Comparison of ENCODE assay signal across 24 cellular contexts in the genomic region with DNA sequence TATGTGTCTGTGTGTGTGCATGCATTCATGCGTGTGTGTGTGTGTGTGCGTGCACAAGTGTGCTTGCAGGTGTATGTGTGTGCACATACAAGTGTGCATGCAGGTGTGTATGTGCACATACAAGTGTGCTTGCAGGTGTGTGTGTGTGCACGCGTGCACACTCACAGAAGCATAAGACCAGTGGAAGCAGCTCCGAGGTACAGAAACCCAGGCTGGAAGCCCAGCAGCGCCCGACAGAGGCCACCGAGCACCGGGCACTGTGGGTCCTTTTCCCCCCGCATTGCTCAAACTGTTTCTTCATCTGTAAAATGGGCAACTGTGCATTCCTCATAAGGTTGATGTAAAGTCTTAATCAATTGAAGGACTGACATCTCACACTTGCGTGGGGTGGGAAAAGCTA.
"Had no signal": no experiment of that assay in that cellular context is flagged by ENCODE, and none has a peak within 500 bp of the region (broad histone marks: within the 10 kb centered on the region; RNA-seq: fewer than 3 reads in every experiment).

No MANE protein-coding gene starts in this region.

- FAIRE-seq: astrocyte, bronchial epithelial cell had no signal

- H3K36me3 ChIP-seq: brain microvascular endothelial cell, esophagus muscularis mucosa, gastroesophageal sphincter had no signal

- H3K4me3 ChIP-seq: coronary artery, dorsolateral prefrontal cortex, esophagus muscularis mucosa, gastroesophageal sphincter had no signal

- DNase-seq: activated CD4-positive, alpha-beta memory T cell treated with anti-CD3 and anti-CD28 coated beads for 36 hours; activated CD4-positive, alpha-beta T cell treated with anti-CD3 and anti-CD28 coated beads for 36 hours; activated CD4-positive, alpha-beta T cell treated with anti-CD3 and anti-CD28 coated beads, Interleukin-2, amount 10 ng/mL, durations not matched to agents 24 days and 14 days; activated CD4-positive, CD25-positive, alpha-beta regulatory T cell; activated CD4-positive, CD25-positive, alpha-beta regulatory T cell treated with anti-CD3 and anti-CD28 coated beads, Interleukin-2, amount 50 U/mL, for 72 hours; activated CD8-positive, alpha-beta T cell treated with anti-CD3 and anti-CD28 coated beads, Interleukin-2, amount 10 ng/mL, durations not matched to agents 7 days and 5 days; activated effector memory CD4-positive, alpha-beta T cell treated with Interleukin-2 at 50 U/mL for 16 hours; activated gamma-delta T cell treated with Interleukin-2 at 50 U/mL for 16 hours; activated naive CD4-positive, alpha-beta T cell treated with anti-CD3 and anti-CD28 coated beads, Interleukin-2, amount 50 U/mL, for 16 hours; activated naive CD4-positive, alpha-beta T cell treated with Interleukin-2 at 50 U/mL for 16 hours; activated T-cell treated with anti-CD3 and anti-CD28 coated beads, Interleukin-2, amount 50 U/mL, for 4 hours; amniotic stem cell; anterior cingulate cortex; brain microvascular endothelial cell; dorsolateral prefrontal cortex; effector memory CD8-positive, alpha-beta T cell; erythroblast; foreskin keratinocyte; T-helper 2 cell had no signal

- H3K27me3 ChIP-seq: brain microvascular endothelial cell, foreskin keratinocyte had no signal

- H3K4me1 ChIP-seq: esophagus muscularis mucosa, foreskin keratinocyte, gastroesophageal sphincter had no signal

- H3K27ac ChIP-seq: brain microvascular endothelial cell, coronary artery, dorsolateral prefrontal cortex, esophagus muscularis mucosa, foreskin keratinocyte, gastroesophageal sphincter had no signal

- H3K9me3 ChIP-seq: esophagus muscularis mucosa, gastroesophageal sphincter had no signal
